In genomic region chr11:121366970-121367369, GRCh38 we compare ENCODE assay signal across 9 cellular contexts.
DNase-seq lines count a peak whose midpoint lies in the region; ATAC-seq, FAIRE-seq and TF ChIP-seq lines count a peak whose summit lies in the region.
"Had no signal": no experiment of that assay in that cellular context is flagged by ENCODE, and none has a peak within 500 bp of the region (broad histone marks: within the 10 kb centered on the region; RNA-seq: fewer than 3 reads in every experiment).

No MANE protein-coding gene starts in this region.

- peak; percentile 2 for ATAC-seq in GM21515 (IDR thresholded peaks at IDR 0.05; ENCODE audit: unreplicated experiment)

- DNase-seq in GM06990 (ENCODE audit: extremely low read depth, insufficient read length) = peak; percentile 41
- peak; percentile 82 to 93 for DNase-seq in NCI-H446 (lab: John Stamatoyannopoulos, UW)
- DNase-seq in mesendoderm = no peak
- DNase-seq in RKO (ENCODE audit: low spot score) = no peak
- DNase-seq in SKM-1 (lab: John Stamatoyannopoulos, UW; ENCODE audit: unreplicated experiment) = no peak
- no peak for DNase-seq in Peyer's patch
- DNase-seq in D721Med (ENCODE audit: insufficient read length, low spot score) = no peak

- no peaks in the 10 kb centered on the region for H3K79me1 ChIP-seq in mesendoderm (ENCODE audit: low read length)

- no peak overlapping the region for H2BK120ac ChIP-seq in mesendoderm (ENCODE audit: low read depth, low read length)

- H4K8ac ChIP-seq in mesendoderm (ENCODE audit: low read depth, low read length) = no peak overlapping the region

- H3K27ac ChIP-seq in mesendoderm (ENCODE audit: low read depth, low read length) = no peak overlapping the region
- peak overlapping the region in 2 of 4 donors; percentile 30 to 52 for H3K27ac ChIP-seq in Peyer's patch

- no peak overlapping the region for H4K5ac ChIP-seq in mesendoderm (ENCODE audit: low read length)

- H2BK5ac ChIP-seq in mesendoderm (ENCODE audit: low read length) = no peak overlapping the region

- no CpG with 5 or more reads among the region's 3 CpGs for WGBS in mesendoderm (ENCODE audit: extremely low coverage, insufficient coverage, low lambda C conversion rate)

- H3K4me3 ChIP-seq in GM06990 (replicated peaks; ENCODE audit: low read depth, low read length) (no peak overlapping the region), mesendoderm (ENCODE audit: low read length) (no peak overlapping the region), Peyer's patch (peak overlapping the region in 1 of 4 donors; percentile 12)

- H3K4me2 ChIP-seq in mesendoderm (ENCODE audit: low read length) = no peak overlapping the region

- no peak for FAIRE-seq in D721Med (lab: Jason Lieb, UNC)
- FAIRE-seq: small intestine had no signal

- H3K9me3 ChIP-seq in Peyer's patch = no peaks in the 10 kb centered on the region

- H3K36me3 ChIP-seq in GM06990 (ENCODE audit: control insufficient read depth, insufficient read depth, low read length) (no peaks in the 10 kb centered on the region), mesendoderm (ENCODE audit: control insufficient read depth, insufficient read depth, low read length) (no peaks in the 10 kb centered on the region), Peyer's patch (no peaks in the 10 kb centered on the region)

- no peak overlapping the region for H3K4ac ChIP-seq in mesendoderm (ENCODE audit: low read depth, low read length)

- no peak for TF ChIP-seq CTCF in GM06990 (IDR thresholded peaks at IDR 0.05; ENCODE audit: insufficient read depth, low read length, poor library complexity, severe bottlenecking)
- TF ChIP-seq CTCF in Peyer's patch (IDR thresholded peaks at IDR 0.05) = no peak
- no peak for TF ChIP-seq CTCF in D721Med (IDR thresholded peaks at IDR 0.05; ENCODE audit: insufficient read depth, missing control alignments)

- H3K4me1 ChIP-seq in mesendoderm (ENCODE audit: control insufficient read depth, low read depth, low read length) (peaks cover 10% of the 10 kb centered on the region), Peyer's patch (peaks cover 0 to 4% (median 0%) of the 10 kb centered on the region in 4 donors)

- no peaks in the 10 kb centered on the region for H3K79me2 ChIP-seq in mesendoderm (ENCODE audit: control insufficient read depth, insufficient read depth, low read length)

- TF ChIP-seq POLR2A in Peyer's patch (IDR thresholded peaks at IDR 0.05) = no peak

- H2BK15ac ChIP-seq in mesendoderm (replicated peaks; ENCODE audit: low read depth) = no peak overlapping the region

- H3K27me3 ChIP-seq in GM06990 (replicated peaks; ENCODE audit: control insufficient read depth, insufficient read depth, low read length) (no peaks in the 10 kb centered on the region), mesendoderm (ENCODE audit: insufficient read depth, low read length, poor library complexity) (no peaks in the 10 kb centered on the region), Peyer's patch (no peaks in the 10 kb centered on the region)

- H3K56ac ChIP-seq in mesendoderm (ENCODE audit: low read length) = no peak overlapping the region

- no peak overlapping the region for H3K9ac ChIP-seq in mesendoderm (ENCODE audit: low read length)

- H3K23ac ChIP-seq in mesendoderm (ENCODE audit: low read length) = no peak overlapping the region

- H2AK5ac ChIP-seq in mesendoderm (ENCODE audit: low read length) = no peak overlapping the region

- peak overlapping the region; percentile 13 for H3K18ac ChIP-seq in mesendoderm (ENCODE audit: low read length)

Comparison
In these comparisons a context has a peak if more than half of its experiments do, and no peak if none do; other contexts are left out.
1. DNase-seq: peak in GM06990 (single experiment) and NCI-H446 (2 of 2); none in mesendoderm (single experiment), RKO (single experiment), SKM-1 (single experiment), Peyer's patch (0 of 3) and D721Med (single experiment).